ENCODE assay signal across 13 cellular contexts in genomic region chr12:2384533-2385328, GRCh38.
DNase-seq lines count a peak whose midpoint lies in the region; ATAC-seq and TF ChIP-seq lines count a peak whose summit lies in the region.
"Had no signal": no experiment of that assay in that cellular context is flagged by ENCODE, and none has a peak within 500 bp of the region (broad histone marks: within the 10 kb centered on the region; RNA-seq: fewer than 3 reads in every experiment).

No MANE protein-coding gene starts in this region.

- no peaks in the 10 kb centered on the region for H3K27me3 ChIP-seq in WERI-Rb-1 (ENCODE audit: insufficient read depth, low read depth, severe bottlenecking)
- H3K27me3 ChIP-seq in gastroesophageal sphincter = no peaks in the 10 kb centered on the region
- peaks cover 0 to 12% (median 0%) of the 10 kb centered on the region in 3 donors for H3K27me3 ChIP-seq in psoas muscle (ENCODE audit: insufficient read depth in 3 of 3, low read length in 2 of 3)

- H3K36me3 ChIP-seq in WERI-Rb-1 (no peaks in the 10 kb centered on the region), gastroesophageal sphincter (no peaks in the 10 kb centered on the region), psoas muscle (ENCODE audit: insufficient read depth in 1 of 2, low read depth in 1 of 2) (no peaks in the 10 kb centered on the region)

- TF ChIP-seq POLR2A in gastroesophageal sphincter (IDR thresholded peaks at IDR 0.05) = no peak

- H3K4me3 ChIP-seq in AG10803 (ENCODE audit: low read length) = peak overlapping the region; percentile 49
- no peak overlapping the region for H3K4me3 ChIP-seq in WERI-Rb-1 (ENCODE audit: low read depth, low read length)
- peak overlapping the region in 1 of 2 donors; percentile 31 for H3K4me3 ChIP-seq in gastroesophageal sphincter
- no peak overlapping the region for H3K4me3 ChIP-seq in psoas muscle

- peak overlapping the region; percentile 23 for H3K27ac ChIP-seq in WERI-Rb-1
- peak overlapping the region; percentile 8 to 81 (median 76) for H3K27ac ChIP-seq in gastroesophageal sphincter
- peak overlapping the region; percentile 53 for H3K27ac ChIP-seq in psoas muscle

- DNase-seq in AG10803 (ENCODE audit: low read depth) = peak; percentile 83
- peak; percentile 43 for DNase-seq in WERI-Rb-1
- DNase-seq in psoas muscle = no peak
- no peak for DNase-seq in HUDEP-2 (lab: John Stamatoyannopoulos, UW; ENCODE audit: unreplicated experiment in 76 of 76)
- no peak for DNase-seq in NCI-H748 (lab: John Stamatoyannopoulos, UW; ENCODE audit: unreplicated experiment)
- DNase-seq: activated B cell treated with CpG ODN at 0.5 μM for 24 hours; CD8-positive, alpha-beta memory T cell; NCI-H2171; stimulated activated CD4-positive, alpha-beta T cell treated with anti-CD3 and anti-CD28 coated beads, Interleukin-12 subunit alpha, Interleukin-12 subunit beta, amount 100 ng/mL, for 4 hours; stimulated activated naive CD4-positive, alpha-beta T cell treated with Interleukin-2 at 50 U/mL for 16 hours had no signal

- ATAC-seq in gastroesophageal sphincter = peak; percentile 59
- no peak for ATAC-seq in psoas muscle
- no peak for ATAC-seq in HG03439 (IDR thresholded peaks at IDR 0.05; ENCODE audit: unreplicated experiment)
- ATAC-seq in HG02588 (IDR thresholded peaks at IDR 0.05; ENCODE audit: unreplicated experiment) = no peak

- peaks cover 0 to 65% (median 3%) of the 10 kb centered on the region in 3 donors for H3K4me1 ChIP-seq in gastroesophageal sphincter
- no peaks in the 10 kb centered on the region for H3K4me1 ChIP-seq in psoas muscle

- no peak for TF ChIP-seq EP300 in gastroesophageal sphincter (IDR thresholded peaks at IDR 0.05)

- intact Hi-C loops in psoas muscle (cut with DNase I) = no loop called here

- TF ChIP-seq CTCF in AG10803 (conservative IDR thresholded peaks at IDR 0.05; ENCODE audit: low read length) (peak; percentile 39), WERI-Rb-1 (IDR thresholded peaks at IDR 0.05; ENCODE audit: low read depth, low read length) (peak; percentile 31; the same call in 1 of the 2 replicates), gastroesophageal sphincter (IDR thresholded peaks at IDR 0.05) (peak in 2 of 4 experiments; percentile 11 to 18), psoas muscle (IDR thresholded peaks at IDR 0.05) (no peak)

- WGBS in gastroesophageal sphincter (ENCODE audit: low coverage in 1 of 2), 2 donors = 9 to 32% methylated on average over 9 to 12 of the region's 15 CpGs
- 28 to 39% (median 29%) methylated on average over 15 of the region's 15 CpGs for WGBS in psoas muscle, 3 donors

- H3K9me3 ChIP-seq in WERI-Rb-1 (ENCODE audit: severe bottlenecking) (no peaks in the 10 kb centered on the region), gastroesophageal sphincter (no peaks in the 10 kb centered on the region), psoas muscle (no peaks in the 10 kb centered on the region)

Comparison
In these comparisons a context has a peak if more than half of its experiments do, and no peak if none do; other contexts are left out.
1. DNase-seq: peak in AG10803 (single experiment) and WERI-Rb-1 (single experiment); none in psoas muscle (0 of 2), HUDEP-2 (0 of 76) and NCI-H748 (single experiment).
2. H3K27ac ChIP-seq: peak in every context shown above with its lines; median percentile 76 in gastroesophageal sphincter; 53 in psoas muscle; 23 in WERI-Rb-1.